In genomic region chr4:1758306-1759121, GRCh38 we compare ENCODE assay signal across 21 cellular contexts. TPM values are rescaled to one million over a fixed set of nuclear protein-coding genes. Genes with fewer than 3 reads are reported as not detected.
DNase-seq lines count a peak whose midpoint lies in the region; FAIRE-seq and TF ChIP-seq lines count a peak whose summit lies in the region.
"Had no signal": no experiment of that assay in that cellular context is flagged by ENCODE, and none has a peak within 500 bp of the region (broad histone marks: within the 10 kb centered on the region; RNA-seq: fewer than 3 reads in every experiment).

No MANE protein-coding gene starts in this region.

- H3K4me2 ChIP-seq in BLaER1 (peak overlapping the region; percentile 66), keratinocyte (ENCODE audit: control insufficient read depth, extremely low read depth, insufficient read depth, low read depth, low read length) (peak overlapping the region; percentile 39)

- no peak overlapping the region for H3K27ac ChIP-seq in BLaER1
- peak overlapping the region; percentile 95 for H3K27ac ChIP-seq in RWPE1
- H3K27ac ChIP-seq in keratinocyte (ENCODE audit: control insufficient read depth, insufficient read depth, low read length), result no peak overlapping the region
- H3K27ac ChIP-seq: C4-2B, colonic mucosa, pancreas had no signal

- no peak for TF ChIP-seq CTCF in RWPE1 (conservative IDR thresholded peaks at IDR 0.05; ENCODE audit: low read depth)
- TF ChIP-seq CTCF in keratinocyte (optimal IDR thresholded peaks at IDR 0.05 in 1 of 3, IDR thresholded peaks at IDR 0.05 in 1 of 3, conservative IDR thresholded peaks at IDR 0.05 in 1 of 3; ENCODE audit: extremely low read depth in 1 of 3, insufficient read depth in 2 of 3, low read length in 3 of 3), result no peak

- H3K79me2 ChIP-seq in keratinocyte (ENCODE audit: control insufficient read depth, insufficient read depth, low read length), result no peaks in the 10 kb centered on the region

- FAIRE-seq in keratinocyte (lab: Jason Lieb, UNC), result peak; percentile 71
- FAIRE-seq: GM12891, islet of Langerhans, pancreas had no signal

- DNase-seq in RWPE1 (ENCODE audit: low spot score), result no peak
- peak; percentile 49 for DNase-seq in keratinocyte (ENCODE audit: low read depth, low spot score)
- no peak for DNase-seq in SK-N-DZ (ENCODE audit: low spot score)
- DNase-seq in stimulated activated CD4-positive, alpha-beta T cell treated with anti-CD3 and anti-CD28 coated beads, Interleukin-2, amount 100 ng/mL, for 48 hours, result no peak
- no peak for DNase-seq in DMS153 treated with DMSO at 0.1 percent for 48 hours (lab: John Stamatoyannopoulos, UW; ENCODE audit: unreplicated experiment)
- DNase-seq: activated CD4-positive, alpha-beta T cell treated with anti-CD3 and anti-CD28 coated beads, Interleukin-2, amount 50 U/mL, for 1 hour; activated CD8-positive, alpha-beta memory T cell treated with anti-CD3 and anti-CD28 coated beads, Interleukin-2, amount 10 ng/mL, durations not matched to agents 7 days and 5 days; activated naive CD4-positive, alpha-beta T cell treated with anti-CD3 and anti-CD28 coated beads, Interleukin-2, amount 50 U/mL, for 16 hours; amygdala; colonic mucosa; effector memory CD8-positive, alpha-beta T cell; NCI-H1092; NCI-H187 treated with DMSO at 0.1 percent for 48 hours; NCI-H2227 treated with DMSO at 0.1 percent for 48 hours; pancreas; spleen; stimulated activated CD4-positive, alpha-beta T cell treated with anti-CD3 and anti-CD28 coated beads, Interleukin-4, amount 100 ng/mL, for 1 hour had no signal

- H3K9me1 ChIP-seq in keratinocyte (ENCODE audit: control insufficient read depth, extremely low read depth, insufficient read depth, low read length), result peaks cover 2% of the 10 kb centered on the region

- no peaks in the 10 kb centered on the region for H3K9me3 ChIP-seq in BLaER1
- H3K9me3 ChIP-seq in keratinocyte (ENCODE audit: control insufficient read depth, low read depth, low read length), result no peaks in the 10 kb centered on the region
- H3K9me3 ChIP-seq: colonic mucosa, pancreas, spleen had no signal

- H3K36me3 ChIP-seq in BLaER1 (no peaks in the 10 kb centered on the region), keratinocyte (ENCODE audit: control insufficient read depth in 2 of 2, extremely low read depth in 1 of 2, insufficient read depth in 2 of 2, low read length in 2 of 2) (no peaks in the 10 kb centered on the region)
- H3K36me3 ChIP-seq: colonic mucosa, pancreas, spleen had no signal

- CTCF ChIA-PET in RWPE1 (lab: Yijun Ruan, JAX), result interaction anchor here (0.6 to 0.7 kb wide), 3 partner anchors 8 to 601 kb away, joined by 3 to 4 read pairs (median 3); no protein-coding TSS in a partner anchor

- H2AFZ ChIP-seq in keratinocyte (ENCODE audit: control insufficient read depth, low read length), result peak overlapping the region; percentile 46

- POLR2A ChIA-PET in RWPE1 (lab: Yijun Ruan, JAX; ENCODE audit: low non-redundant PET), result no interaction called here

- H4K20me1 ChIP-seq in BLaER1, result no peaks in the 10 kb centered on the region
- H4K20me1 ChIP-seq in keratinocyte (ENCODE audit: control insufficient read depth, extremely low read depth, insufficient read depth, low read length), result no peaks in the 10 kb centered on the region

- H3K27me3 ChIP-seq in BLaER1 (peaks cover 12% of the 10 kb centered on the region; the same call in 1 of the 2 replicates), keratinocyte (ENCODE audit: control insufficient read depth, extremely low read depth, insufficient read depth, low read length) (no peaks in the 10 kb centered on the region)
- H3K27me3 ChIP-seq: pancreas had no signal

- dilution Hi-C loops in keratinocyte (cut with MboI; ENCODE audit: extremely low pct_ligation_motif_present, low sequenced_read_pairs), result no loop called here

- H3K9ac ChIP-seq in BLaER1 (0 out of 2 replicates have a peak overlapping the region, but pooled peaks have one; percentile 24), keratinocyte (ENCODE audit: control insufficient read depth, extremely low read depth, insufficient read depth, low read length) (peak overlapping the region; percentile 9)

- H3K4me3 ChIP-seq in BLaER1 (no peak overlapping the region), keratinocyte (ENCODE audit: control insufficient read depth in 2 of 3, extremely low read depth in 1 of 3, insufficient read depth in 2 of 3, low read depth in 1 of 3, low read length in 3 of 3) (peak overlapping the region in 1 of 3 experiments; percentile 20)
- H3K4me3 ChIP-seq: colonic mucosa, pancreas, spleen had no signal

- peaks cover 47% of the 10 kb centered on the region for H3K4me1 ChIP-seq in BLaER1
- H3K4me1 ChIP-seq in keratinocyte (ENCODE audit: control insufficient read depth, extremely low read depth, insufficient read depth, low read length), result peaks cover 54% of the 10 kb centered on the region
- H3K4me1 ChIP-seq: pancreas had no signal

RNA-seq across cellular contexts. Expression of gene FGFR3, which starts 34.6 kb away (rescaled TPM):
- polyA plus RNA-seq in keratinocyte, result 26.4 to 109 TPM (median 45.2 TPM) in 3 replicates
- polyA plus RNA-seq in keratinocyte (2011; ENCODE audit: low read depth), result 11.8 TPM
- polyA plus RNA-seq in keratinocyte (2011; cell fraction: cytosol; rRNA removed), result 7.4 and 22.2 TPM in 2 replicates
- polyA plus RNA-seq in keratinocyte (2011; cell fraction: nucleus; rRNA removed), result 81.0 and 130 TPM in 2 replicates
- polyA plus RNA-seq in keratinocyte (2012; ENCODE audit: low replicate concordance), result 21.7 and 47.7 TPM in 2 replicates
- 23.6 to 54.4 TPM (median 30.3 TPM) in 3 replicates for polyA minus RNA-seq in keratinocyte
- 159 TPM for polyA minus RNA-seq in keratinocyte (2011; cell fraction: cytosol; rRNA and poly(A)+ RNA removed)
- 142 and 169 TPM in 2 replicates for polyA minus RNA-seq in keratinocyte (2011; cell fraction: nucleus; rRNA and poly(A)+ RNA removed)
- polyA plus RNA-seq in SK-N-DZ (2014; cell fraction: cytosol; rRNA removed), result 1.0 and 3.2 TPM in 2 replicates
- polyA plus RNA-seq in SK-N-DZ (2014; cell fraction: nucleus; rRNA removed), result 16.5 and 20.3 TPM in 2 replicates

RNA-seq across cellular contexts. Expression of gene TACC3, which starts 37.2 kb away (rescaled TPM):
- 4.3 to 31.4 TPM (median 19.1 TPM) in 3 replicates for polyA plus RNA-seq in keratinocyte
- 0.94 TPM for polyA plus RNA-seq in keratinocyte (2011; ENCODE audit: low read depth)
- 7.5 and 8.6 TPM in 2 replicates for polyA plus RNA-seq in keratinocyte (2011; cell fraction: cytosol; rRNA removed)
- polyA plus RNA-seq in keratinocyte (2011; cell fraction: nucleus; rRNA removed), result 13.9 and 19.4 TPM in 2 replicates
- polyA plus RNA-seq in keratinocyte (2012; ENCODE audit: low replicate concordance), result 2.1 and 37.1 TPM in 2 replicates
- 3.8 to 33.5 TPM (median 10.3 TPM) in 3 replicates for polyA minus RNA-seq in keratinocyte
- polyA minus RNA-seq in keratinocyte (2011; cell fraction: cytosol; rRNA and poly(A)+ RNA removed), result 5.8 TPM
- polyA minus RNA-seq in keratinocyte (2011; cell fraction: nucleus; rRNA and poly(A)+ RNA removed), result 4.2 and 4.9 TPM in 2 replicates
- polyA plus RNA-seq in SK-N-DZ (2014; cell fraction: cytosol; rRNA removed), result 28.0 and 30.2 TPM in 2 replicates
- polyA plus RNA-seq in SK-N-DZ (2014; cell fraction: nucleus; rRNA removed), result 90.5 and 232 TPM in 2 replicates

RNA-seq across cellular contexts. Expression of gene TMEM129, which starts 37.4 kb away (rescaled TPM):
- 11.7 to 30.0 TPM (median 15.3 TPM) in 3 replicates for polyA plus RNA-seq in keratinocyte
- 2.8 TPM for polyA plus RNA-seq in keratinocyte (2011; ENCODE audit: low read depth)
- 12.4 and 25.7 TPM in 2 replicates for polyA plus RNA-seq in keratinocyte (2011; cell fraction: cytosol; rRNA removed)
- 28.0 and 46.3 TPM in 2 replicates for polyA plus RNA-seq in keratinocyte (2011; cell fraction: nucleus; rRNA removed)
- 16.9 and 20.4 TPM in 2 replicates for polyA plus RNA-seq in keratinocyte (2012; ENCODE audit: low replicate concordance)
- polyA minus RNA-seq in keratinocyte, result 11.0 to 21.0 TPM (median 16.6 TPM) in 3 replicates
- polyA minus RNA-seq in keratinocyte (2011; cell fraction: cytosol; rRNA and poly(A)+ RNA removed), result 50.3 TPM
- 24.2 and 26.2 TPM in 2 replicates for polyA minus RNA-seq in keratinocyte (2011; cell fraction: nucleus; rRNA and poly(A)+ RNA removed)
- polyA plus RNA-seq in SK-N-DZ (2014; cell fraction: cytosol; rRNA removed), result 77.3 and 81.6 TPM in 2 replicates
- polyA plus RNA-seq in SK-N-DZ (2014; cell fraction: nucleus; rRNA removed), result 124 and 144 TPM in 2 replicates

RNA-seq across cellular contexts. Expression of gene SLBP, which starts 46.4 kb away (rescaled TPM):
- polyA plus RNA-seq in keratinocyte, result 52.1 to 90.6 TPM (median 77.1 TPM) in 3 replicates
- 90.5 TPM for polyA plus RNA-seq in keratinocyte (2011; ENCODE audit: low read depth)
- polyA plus RNA-seq in keratinocyte (2011; cell fraction: cytosol; rRNA removed), result 49.3 and 96.3 TPM in 2 replicates
- polyA plus RNA-seq in keratinocyte (2011; cell fraction: nucleus; rRNA removed), result 55.1 and 65.4 TPM in 2 replicates
- 51.6 and 51.8 TPM in 2 replicates for polyA plus RNA-seq in keratinocyte (2012; ENCODE audit: low replicate concordance)
- 14.2 to 44.1 TPM (median 24.5 TPM) in 3 replicates for polyA minus RNA-seq in keratinocyte
- 50.6 TPM for polyA minus RNA-seq in keratinocyte (2011; cell fraction: cytosol; rRNA and poly(A)+ RNA removed)
- 22.2 and 27.8 TPM in 2 replicates for polyA minus RNA-seq in keratinocyte (2011; cell fraction: nucleus; rRNA and poly(A)+ RNA removed)
- 169 and 184 TPM in 2 replicates for polyA plus RNA-seq in SK-N-DZ (2014; cell fraction: cytosol; rRNA removed)
- 100 and 125 TPM in 2 replicates for polyA plus RNA-seq in SK-N-DZ (2014; cell fraction: nucleus; rRNA removed)
